1 cellular context compared by ENCODE assay signal in the genomic region with DNA sequence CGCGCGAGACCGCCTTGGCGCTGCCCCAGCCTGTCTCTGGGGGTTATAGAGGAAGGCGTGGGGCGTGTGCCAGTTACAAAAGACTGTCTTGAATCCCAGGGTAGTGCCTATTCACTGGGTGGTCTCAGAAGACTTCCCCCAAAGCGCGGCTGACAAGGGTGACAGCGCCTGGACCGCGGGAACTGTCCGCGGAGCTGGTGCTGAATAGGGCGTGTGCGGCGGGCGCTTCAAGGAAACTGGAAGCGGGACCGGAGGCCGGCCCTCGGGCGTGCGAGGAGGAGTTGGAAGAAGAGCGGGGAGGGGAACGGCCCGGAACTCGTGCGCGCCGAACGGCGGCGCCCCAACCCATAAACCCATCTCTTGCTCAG.
TF ChIP-seq lines count a peak whose summit lies in the region.

No MANE protein-coding gene starts in this region.

TF ChIP-seq in HepG2, 621 proteins besides CTCF, POLR2A, EP300 and RAD21 (continued from another document and continues in another):
- TF ChIP-seq, protein P1, sequence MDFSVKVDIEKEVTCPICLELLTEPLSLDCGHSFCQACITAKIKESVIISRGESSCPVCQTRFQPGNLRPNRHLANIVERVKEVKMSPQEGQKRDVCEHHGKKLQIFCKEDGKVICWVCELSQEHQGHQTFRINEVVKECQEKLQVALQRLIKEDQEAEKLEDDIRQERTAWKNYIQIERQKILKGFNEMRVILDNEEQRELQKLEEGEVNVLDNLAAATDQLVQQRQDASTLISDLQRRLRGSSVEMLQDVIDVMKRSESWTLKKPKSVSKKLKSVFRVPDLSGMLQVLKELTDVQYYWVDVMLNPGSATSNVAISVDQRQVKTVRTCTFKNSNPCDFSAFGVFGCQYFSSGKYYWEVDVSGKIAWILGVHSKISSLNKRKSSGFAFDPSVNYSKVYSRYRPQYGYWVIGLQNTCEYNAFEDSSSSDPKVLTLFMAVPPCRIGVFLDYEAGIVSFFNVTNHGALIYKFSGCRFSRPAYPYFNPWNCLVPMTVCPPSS (IDR thresholded peaks at IDR 0.05), result no peak
- TF ChIP-seq DPF2 (CRISPR knock-in tag; IDR thresholded peaks at IDR 0.05; ENCODE audit: borderline replicate concordance, low read depth) (no peak), ZNF761 (CRISPR knock-in tag; conservative IDR thresholded peaks at IDR 0.05) (no peak), ATRX (CRISPR knock-in tag; IDR thresholded peaks at IDR 0.05; ENCODE audit: borderline replicate concordance) (no peak), CBX2 (IDR thresholded peaks at IDR 0.05; ENCODE audit: low read depth, low read length) (no peak), CBX2 (CRISPR knock-in tag; IDR thresholded peaks at IDR 0.05; ENCODE audit: low read depth) (no peak), KLF13 (CRISPR knock-in tag; IDR thresholded peaks at IDR 0.05) (no peak), ZNF660 (CRISPR knock-in tag; IDR thresholded peaks at IDR 0.05; ENCODE audit: borderline replicate concordance, low read depth) (no peak), NCOA1 (CRISPR knock-in tag; IDR thresholded peaks at IDR 0.05) (no peak), SETDB1 (CRISPR knock-in tag; IDR thresholded peaks at IDR 0.05; ENCODE audit: borderline replicate concordance) (no peak), SNAPC2 (CRISPR knock-in tag; IDR thresholded peaks at IDR 0.05) (peak; percentile 62; the same call in 1 of the 2 replicates), ETV5 (CRISPR knock-in tag; IDR thresholded peaks at IDR 0.05; ENCODE audit: borderline replicate concordance) (peak; percentile 39; the same call in 1 of the 2 replicates), HNRNPH1 (optimal IDR thresholded peaks at IDR 0.05; ENCODE audit: low read depth, low read length) (no peak), PHF21A (CRISPR knock-in tag; IDR thresholded peaks at IDR 0.05) (no peak), ZBTB21 (CRISPR knock-in tag; IDR thresholded peaks at IDR 0.05) (peak; percentile 67; the same call in 1 of the 2 replicates), ZBTB1 (CRISPR knock-in tag; IDR thresholded peaks at IDR 0.05; ENCODE audit: borderline replicate concordance) (no peak; the same call in 1 of the 2 replicates), THYN1 (CRISPR knock-in tag; IDR thresholded peaks at IDR 0.05; ENCODE audit: borderline replicate concordance, low read depth) (no peak), ZNF460 (CRISPR knock-in tag; IDR thresholded peaks at IDR 0.05; ENCODE audit: borderline replicate concordance) (no peak), TCF7L2 (IDR thresholded peaks at IDR 0.05; ENCODE audit: low read depth, low read length) (no peak), EHMT2 (IDR thresholded peaks at IDR 0.05; ENCODE audit: borderline replicate concordance, low read depth, low read length) (peak; percentile 92), ZNF432 (CRISPR knock-in tag; IDR thresholded peaks at IDR 0.05; ENCODE audit: borderline replicate concordance) (no peak), ZNF570 (CRISPR knock-in tag; IDR thresholded peaks at IDR 0.05; ENCODE audit: borderline replicate concordance) (no peak), SPEN (CRISPR knock-in tag; IDR thresholded peaks at IDR 0.05; ENCODE audit: low read depth) (peak; percentile 70), ZSCAN21 (CRISPR knock-in tag; IDR thresholded peaks at IDR 0.05; ENCODE audit: borderline replicate concordance) (peak; percentile 89), SKI (IDR thresholded peaks at IDR 0.05; ENCODE audit: partially characterized antibody) (no peak), RFX1 (IDR thresholded peaks at IDR 0.05) (no peak), FOXK1 (CRISPR knock-in tag; IDR thresholded peaks at IDR 0.05; ENCODE audit: borderline replicate concordance, low read depth) (peak; percentile 40; the same call in 1 of the 2 replicates), AGO2 (optimal IDR thresholded peaks at IDR 0.05; ENCODE audit: low read depth, low read length) (no peak), TCF7 (IDR thresholded peaks at IDR 0.05; ENCODE audit: low read depth) (no peak), TBL1XR1 (IDR thresholded peaks at IDR 0.05; ENCODE audit: borderline replicate concordance, low read length, partially characterized antibody) (no peak)
- TF ChIP-seq, protein P2, sequence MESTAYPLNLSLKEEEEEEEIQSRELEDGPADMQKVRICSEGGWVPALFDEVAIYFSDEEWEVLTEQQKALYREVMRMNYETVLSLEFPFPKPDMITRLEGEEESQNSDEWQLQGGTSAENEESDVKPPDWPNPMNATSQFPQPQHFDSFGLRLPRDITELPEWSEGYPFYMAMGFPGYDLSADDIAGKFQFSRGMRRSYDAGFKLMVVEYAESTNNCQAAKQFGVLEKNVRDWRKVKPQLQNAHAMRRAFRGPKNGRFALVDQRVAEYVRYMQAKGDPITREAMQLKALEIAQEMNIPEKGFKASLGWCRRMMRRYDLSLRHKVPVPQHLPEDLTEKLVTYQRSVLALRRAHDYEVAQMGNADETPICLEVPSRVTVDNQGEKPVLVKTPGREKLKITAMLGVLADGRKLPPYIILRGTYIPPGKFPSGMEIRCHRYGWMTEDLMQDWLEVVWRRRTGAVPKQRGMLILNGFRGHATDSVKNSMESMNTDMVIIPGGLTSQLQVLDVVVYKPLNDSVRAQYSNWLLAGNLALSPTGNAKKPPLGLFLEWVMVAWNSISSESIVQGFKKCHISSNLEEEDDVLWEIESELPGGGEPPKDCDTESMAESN (CRISPR knock-in tag; conservative IDR thresholded peaks at IDR 0.05), result no peak
- TF ChIP-seq, protein P3, sequence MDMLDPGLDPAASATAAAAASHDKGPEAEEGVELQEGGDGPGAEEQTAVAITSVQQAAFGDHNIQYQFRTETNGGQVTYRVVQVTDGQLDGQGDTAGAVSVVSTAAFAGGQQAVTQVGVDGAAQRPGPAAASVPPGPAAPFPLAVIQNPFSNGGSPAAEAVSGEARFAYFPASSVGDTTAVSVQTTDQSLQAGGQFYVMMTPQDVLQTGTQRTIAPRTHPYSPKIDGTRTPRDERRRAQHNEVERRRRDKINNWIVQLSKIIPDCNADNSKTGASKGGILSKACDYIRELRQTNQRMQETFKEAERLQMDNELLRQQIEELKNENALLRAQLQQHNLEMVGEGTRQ (IDR thresholded peaks at IDR 0.05; ENCODE audit: low read depth, low read length), result no peak
- TF ChIP-seq, protein P3 (CRISPR knock-in tag; IDR thresholded peaks at IDR 0.05; ENCODE audit: borderline replicate concordance), result no peak
- TF ChIP-seq, protein P4, sequence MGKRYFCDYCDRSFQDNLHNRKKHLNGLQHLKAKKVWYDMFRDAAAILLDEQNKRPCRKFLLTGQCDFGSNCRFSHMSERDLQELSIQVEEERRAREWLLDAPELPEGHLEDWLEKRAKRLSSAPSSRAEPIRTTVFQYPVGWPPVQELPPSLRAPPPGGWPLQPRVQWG (CRISPR knock-in tag; IDR thresholded peaks at IDR 0.05; ENCODE audit: borderline replicate concordance, low read depth), result no peak
- TF ChIP-seq, protein P5, sequence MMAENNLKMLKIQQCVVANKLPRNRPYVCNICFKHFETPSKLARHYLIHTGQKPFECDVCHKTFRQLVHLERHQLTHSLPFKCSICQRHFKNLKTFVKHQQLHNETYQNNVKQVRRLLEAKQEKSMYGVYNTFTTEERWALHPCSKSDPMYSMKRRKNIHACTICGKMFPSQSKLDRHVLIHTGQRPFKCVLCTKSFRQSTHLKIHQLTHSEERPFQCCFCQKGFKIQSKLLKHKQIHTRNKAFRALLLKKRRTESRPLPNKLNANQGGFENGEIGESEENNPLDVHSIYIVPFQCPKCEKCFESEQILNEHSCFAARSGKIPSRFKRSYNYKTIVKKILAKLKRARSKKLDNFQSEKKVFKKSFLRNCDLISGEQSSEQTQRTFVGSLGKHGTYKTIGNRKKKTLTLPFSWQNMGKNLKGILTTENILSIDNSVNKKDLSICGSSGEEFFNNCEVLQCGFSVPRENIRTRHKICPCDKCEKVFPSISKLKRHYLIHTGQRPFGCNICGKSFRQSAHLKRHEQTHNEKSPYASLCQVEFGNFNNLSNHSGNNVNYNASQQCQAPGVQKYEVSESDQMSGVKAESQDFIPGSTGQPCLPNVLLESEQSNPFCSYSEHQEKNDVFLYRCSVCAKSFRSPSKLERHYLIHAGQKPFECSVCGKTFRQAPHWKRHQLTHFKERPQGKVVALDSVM (CRISPR knock-in tag; IDR thresholded peaks at IDR 0.05), result no peak
- TF ChIP-seq, protein P6, sequence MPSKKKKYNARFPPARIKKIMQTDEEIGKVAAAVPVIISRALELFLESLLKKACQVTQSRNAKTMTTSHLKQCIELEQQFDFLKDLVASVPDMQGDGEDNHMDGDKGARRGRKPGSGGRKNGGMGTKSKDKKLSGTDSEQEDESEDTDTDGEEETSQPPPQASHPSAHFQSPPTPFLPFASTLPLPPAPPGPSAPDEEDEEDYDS (CRISPR knock-in tag; IDR thresholded peaks at IDR 0.05), result no peak
- TF ChIP-seq, protein P7, sequence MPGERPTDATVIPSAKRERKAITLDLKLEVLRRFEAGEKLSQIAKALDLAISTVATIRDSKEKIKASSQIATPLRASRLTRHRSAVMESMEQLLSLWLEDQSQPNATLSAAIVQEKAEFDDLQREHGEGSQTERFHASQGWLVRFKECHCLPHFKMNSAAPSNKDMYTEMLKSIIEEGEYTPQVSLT (CRISPR knock-in tag; IDR thresholded peaks at IDR 0.05; ENCODE audit: borderline replicate concordance, low read depth), result no peak
- TF ChIP-seq, protein P8, sequence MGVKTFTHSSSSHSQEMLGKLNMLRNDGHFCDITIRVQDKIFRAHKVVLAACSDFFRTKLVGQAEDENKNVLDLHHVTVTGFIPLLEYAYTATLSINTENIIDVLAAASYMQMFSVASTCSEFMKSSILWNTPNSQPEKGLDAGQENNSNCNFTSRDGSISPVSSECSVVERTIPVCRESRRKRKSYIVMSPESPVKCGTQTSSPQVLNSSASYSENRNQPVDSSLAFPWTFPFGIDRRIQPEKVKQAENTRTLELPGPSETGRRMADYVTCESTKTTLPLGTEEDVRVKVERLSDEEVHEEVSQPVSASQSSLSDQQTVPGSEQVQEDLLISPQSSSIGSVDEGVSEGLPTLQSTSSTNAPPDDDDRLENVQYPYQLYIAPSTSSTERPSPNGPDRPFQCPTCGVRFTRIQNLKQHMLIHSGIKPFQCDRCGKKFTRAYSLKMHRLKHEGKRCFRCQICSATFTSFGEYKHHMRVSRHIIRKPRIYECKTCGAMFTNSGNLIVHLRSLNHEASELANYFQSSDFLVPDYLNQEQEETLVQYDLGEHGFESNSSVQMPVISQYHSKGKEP (CRISPR knock-in tag; IDR thresholded peaks at IDR 0.05), result 0 out of 2 replicates have a peak, but pooled peaks have one; percentile 84
- TF ChIP-seq, protein P9, sequence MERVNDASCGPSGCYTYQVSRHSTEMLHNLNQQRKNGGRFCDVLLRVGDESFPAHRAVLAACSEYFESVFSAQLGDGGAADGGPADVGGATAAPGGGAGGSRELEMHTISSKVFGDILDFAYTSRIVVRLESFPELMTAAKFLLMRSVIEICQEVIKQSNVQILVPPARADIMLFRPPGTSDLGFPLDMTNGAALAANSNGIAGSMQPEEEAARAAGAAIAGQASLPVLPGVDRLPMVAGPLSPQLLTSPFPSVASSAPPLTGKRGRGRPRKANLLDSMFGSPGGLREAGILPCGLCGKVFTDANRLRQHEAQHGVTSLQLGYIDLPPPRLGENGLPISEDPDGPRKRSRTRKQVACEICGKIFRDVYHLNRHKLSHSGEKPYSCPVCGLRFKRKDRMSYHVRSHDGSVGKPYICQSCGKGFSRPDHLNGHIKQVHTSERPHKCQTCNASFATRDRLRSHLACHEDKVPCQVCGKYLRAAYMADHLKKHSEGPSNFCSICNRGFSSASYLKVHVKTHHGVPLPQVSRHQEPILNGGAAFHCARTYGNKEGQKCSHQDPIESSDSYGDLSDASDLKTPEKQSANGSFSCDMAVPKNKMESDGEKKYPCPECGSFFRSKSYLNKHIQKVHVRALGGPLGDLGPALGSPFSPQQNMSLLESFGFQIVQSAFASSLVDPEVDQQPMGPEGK (CRISPR knock-in tag; IDR thresholded peaks at IDR 0.05), result 0 out of 2 replicates have a peak, but pooled peaks have one; percentile 17
- TF ChIP-seq, protein P10, sequence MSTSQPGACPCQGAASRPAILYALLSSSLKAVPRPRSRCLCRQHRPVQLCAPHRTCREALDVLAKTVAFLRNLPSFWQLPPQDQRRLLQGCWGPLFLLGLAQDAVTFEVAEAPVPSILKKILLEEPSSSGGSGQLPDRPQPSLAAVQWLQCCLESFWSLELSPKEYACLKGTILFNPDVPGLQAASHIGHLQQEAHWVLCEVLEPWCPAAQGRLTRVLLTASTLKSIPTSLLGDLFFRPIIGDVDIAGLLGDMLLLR (CRISPR knock-in tag; IDR thresholded peaks at IDR 0.05), result peak; percentile 72; the same call in 1 of the 2 replicates
- TF ChIP-seq, protein P11, sequence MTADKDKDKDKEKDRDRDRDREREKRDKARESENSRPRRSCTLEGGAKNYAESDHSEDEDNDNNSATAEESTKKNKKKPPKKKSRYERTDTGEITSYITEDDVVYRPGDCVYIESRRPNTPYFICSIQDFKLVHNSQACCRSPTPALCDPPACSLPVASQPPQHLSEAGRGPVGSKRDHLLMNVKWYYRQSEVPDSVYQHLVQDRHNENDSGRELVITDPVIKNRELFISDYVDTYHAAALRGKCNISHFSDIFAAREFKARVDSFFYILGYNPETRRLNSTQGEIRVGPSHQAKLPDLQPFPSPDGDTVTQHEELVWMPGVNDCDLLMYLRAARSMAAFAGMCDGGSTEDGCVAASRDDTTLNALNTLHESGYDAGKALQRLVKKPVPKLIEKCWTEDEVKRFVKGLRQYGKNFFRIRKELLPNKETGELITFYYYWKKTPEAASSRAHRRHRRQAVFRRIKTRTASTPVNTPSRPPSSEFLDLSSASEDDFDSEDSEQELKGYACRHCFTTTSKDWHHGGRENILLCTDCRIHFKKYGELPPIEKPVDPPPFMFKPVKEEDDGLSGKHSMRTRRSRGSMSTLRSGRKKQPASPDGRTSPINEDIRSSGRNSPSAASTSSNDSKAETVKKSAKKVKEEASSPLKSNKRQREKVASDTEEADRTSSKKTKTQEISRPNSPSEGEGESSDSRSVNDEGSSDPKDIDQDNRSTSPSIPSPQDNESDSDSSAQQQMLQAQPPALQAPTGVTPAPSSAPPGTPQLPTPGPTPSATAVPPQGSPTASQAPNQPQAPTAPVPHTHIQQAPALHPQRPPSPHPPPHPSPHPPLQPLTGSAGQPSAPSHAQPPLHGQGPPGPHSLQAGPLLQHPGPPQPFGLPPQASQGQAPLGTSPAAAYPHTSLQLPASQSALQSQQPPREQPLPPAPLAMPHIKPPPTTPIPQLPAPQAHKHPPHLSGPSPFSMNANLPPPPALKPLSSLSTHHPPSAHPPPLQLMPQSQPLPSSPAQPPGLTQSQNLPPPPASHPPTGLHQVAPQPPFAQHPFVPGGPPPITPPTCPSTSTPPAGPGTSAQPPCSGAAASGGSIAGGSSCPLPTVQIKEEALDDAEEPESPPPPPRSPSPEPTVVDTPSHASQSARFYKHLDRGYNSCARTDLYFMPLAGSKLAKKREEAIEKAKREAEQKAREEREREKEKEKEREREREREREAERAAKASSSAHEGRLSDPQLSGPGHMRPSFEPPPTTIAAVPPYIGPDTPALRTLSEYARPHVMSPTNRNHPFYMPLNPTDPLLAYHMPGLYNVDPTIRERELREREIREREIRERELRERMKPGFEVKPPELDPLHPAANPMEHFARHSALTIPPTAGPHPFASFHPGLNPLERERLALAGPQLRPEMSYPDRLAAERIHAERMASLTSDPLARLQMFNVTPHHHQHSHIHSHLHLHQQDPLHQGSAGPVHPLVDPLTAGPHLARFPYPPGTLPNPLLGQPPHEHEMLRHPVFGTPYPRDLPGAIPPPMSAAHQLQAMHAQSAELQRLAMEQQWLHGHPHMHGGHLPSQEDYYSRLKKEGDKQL (CRISPR knock-in tag; IDR thresholded peaks at IDR 0.05; ENCODE audit: low read depth), result no peak
